In the genomic region with DNA sequence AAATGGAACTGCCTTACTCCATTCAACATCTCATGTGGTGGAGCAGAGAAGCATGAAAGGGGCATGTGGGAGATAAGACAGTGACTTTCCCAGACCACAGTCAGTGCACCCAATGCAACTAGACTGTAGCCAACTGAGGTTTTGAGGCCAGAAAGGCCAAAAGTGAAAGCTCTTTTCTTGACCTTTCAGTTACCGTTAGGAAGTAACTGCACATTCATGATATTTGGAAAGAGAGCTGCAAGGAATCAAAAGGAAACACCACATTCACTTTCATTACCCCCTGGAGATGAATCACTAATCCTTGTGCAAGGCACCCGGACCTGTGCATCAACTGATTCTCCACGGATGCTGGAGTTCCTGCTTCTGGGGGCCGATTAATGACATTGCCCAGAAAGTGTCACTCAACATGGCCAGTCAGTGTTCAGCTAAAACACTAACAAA, we compare ENCODE assay signal across 10 cellular contexts.
DNase-seq lines count a peak whose midpoint lies in the region; ATAC-seq and TF ChIP-seq lines count a peak whose summit lies in the region.
"Had no signal": no experiment of that assay in that cellular context is flagged by ENCODE, and none has a peak within 500 bp of the region (broad histone marks: within the 10 kb centered on the region; RNA-seq: fewer than 3 reads in every experiment).

No MANE protein-coding gene starts in this region.

- intact Hi-C loops in IMR-90 (cut with micrococcal nuclease): no loop called here
- intact Hi-C loops in CD4-positive, alpha-beta memory T cell (cut with micrococcal nuclease): no loop called here

- no peak overlapping the region for H3K18ac ChIP-seq in IMR-90 (ENCODE audit: low read depth, low read length)

- no peak overlapping the region for H2BK15ac ChIP-seq in IMR-90 (ENCODE audit: low read depth, low read length)

- peaks cover 0 to 9% (median 6%) of the 10 kb centered on the region in 4 donors for H3K4me1 Mint-ChIP-seq in CD4-positive, alpha-beta memory T cell

- no peaks in the 10 kb centered on the region for H3K4me1 ChIP-seq in IMR-90 (ENCODE audit: control insufficient read depth, insufficient read depth, low read length)
- H3K4me1 ChIP-seq in CD4-positive, alpha-beta memory T cell (ENCODE audit: insufficient read depth, low read length): no peaks in the 10 kb centered on the region

- in situ Hi-C loops in GM13976 (cut with MboI; ENCODE audit: low sequenced_read_pairs, unreplicated experiment): no loop called here
- in situ Hi-C loops in IMR-90 (cut with MboI; ENCODE audit: low sequenced_read_pairs): no loop called here

- dilution Hi-C loops in IMR-90 (cut with HindIII; ENCODE audit: low sequenced_read_pairs, unreplicated experiment): no loop called here

- no peak overlapping the region for H2AK5ac ChIP-seq in IMR-90 (ENCODE audit: low read depth, low read length)

- H4K8ac ChIP-seq in IMR-90 (ENCODE audit: low read depth in 2 of 2, low read length in 2 of 2): no peak overlapping the region

- H3K27me3 Mint-ChIP-seq in CD4-positive, alpha-beta memory T cell: no peaks in the 10 kb centered on the region
- H3K27me3 Mint-ChIP-seq: T-cell had no signal

- DNase-seq in GM13976 (ENCODE audit: low spot score) (peak; percentile 55), IMR-90 (peak; percentile 14), fibroblast of pulmonary artery (ENCODE audit: low read depth) (peak; percentile 41), omental fat pad (ENCODE audit: low spot score) (no peak), NCI-H1436 (lab: John Stamatoyannopoulos, UW) (no peak)
- no peak for DNase-seq in stimulated activated naive CD4-positive, alpha-beta T cell (lab: John Stamatoyannopoulos, UW)
- no peak for DNase-seq in CD4-positive, alpha-beta memory T cell

- BruUV-seq in IMR-90 (replicated peaks; lab: Mats Ljungman, UMichigan): no TSS peak

- H3K9me1 ChIP-seq in IMR-90 (ENCODE audit: insufficient read depth, low read length): no peaks in the 10 kb centered on the region

- H3K36me3 ChIP-seq in IMR-90 (ENCODE audit: control insufficient read depth, insufficient read depth, low read length): no peaks in the 10 kb centered on the region
- H3K36me3 ChIP-seq in CD4-positive, alpha-beta memory T cell (ENCODE audit: insufficient read depth, low read length): no peaks in the 10 kb centered on the region

- H3K27me3 ChIP-seq in IMR-90 (ENCODE audit: control insufficient read depth, insufficient read depth, low read length): no peaks in the 10 kb centered on the region; the same call in 1 of the 2 replicates
- H3K27me3 ChIP-seq in CD4-positive, alpha-beta memory T cell (ENCODE audit: insufficient read depth, low read length): no peaks in the 10 kb centered on the region

- no peak overlapping the region for H3K4ac ChIP-seq in IMR-90 (ENCODE audit: low read depth, low read length)

- no peak overlapping the region for H2AK9ac ChIP-seq in IMR-90 (replicated peaks; ENCODE audit: low read depth, low read length, poor library complexity)

- CTCF ChIA-PET in IMR-90 (lab: Yijun Ruan, JAX): interaction anchor here (0.9 to 1.5 kb wide), 2 partner anchors 16 to 94 kb away, joined by 3 read pairs; no protein-coding TSS in a partner anchor
- CTCF ChIA-PET in CD4-positive, alpha-beta memory T cell (lab: Charles Lee; ENCODE audit: partially characterized antibody): no interaction called here

- H3K56ac ChIP-seq in IMR-90 (ENCODE audit: extremely low read depth, insufficient read depth, low read length): no peak overlapping the region

- no peak overlapping the region for H3K9ac ChIP-seq in IMR-90 (ENCODE audit: low read depth, low read length)

- no peak overlapping the region for H2AFZ ChIP-seq in IMR-90 (replicated peaks; ENCODE audit: low read length, poor library complexity)

- no peak overlapping the region for H3K27ac ChIP-seq in IMR-90 (ENCODE audit: insufficient read depth, low read length)
- H3K27ac ChIP-seq in CD4-positive, alpha-beta memory T cell (ENCODE audit: low read depth, low read length): no peak overlapping the region

- no CpG with 5 or more reads among the region's 4 CpGs for WGBS in IMR-90 (ENCODE audit: extremely low coverage in 2 of 2, insufficient read length in 1 of 2), 2 experiments

- no peak overlapping the region for H3K27ac Mint-ChIP-seq in CD4-positive, alpha-beta memory T cell
- H3K27ac Mint-ChIP-seq: endodermal cell, T-cell had no signal

- no peaks in the 10 kb centered on the region for H3K9me3 ChIP-seq in IMR-90 (ENCODE audit: control insufficient read depth, insufficient read depth, low read length)
- no peaks in the 10 kb centered on the region for H3K9me3 ChIP-seq in CD4-positive, alpha-beta memory T cell (ENCODE audit: control insufficient read depth in 1 of 2, low read length in 2 of 2)

- no peak overlapping the region for H4K5ac ChIP-seq in IMR-90 (ENCODE audit: low read depth, low read length)

- no peak overlapping the region for H2BK120ac ChIP-seq in IMR-90 (ENCODE audit: low read depth, low read length)

- no peak overlapping the region for H3K23ac ChIP-seq in IMR-90 (ENCODE audit: low read depth, low read length)

- H3K36me3 Mint-ChIP-seq in CD4-positive, alpha-beta memory T cell: no peaks in the 10 kb centered on the region
- H3K36me3 Mint-ChIP-seq: T-cell had no signal

- H4K20me1 ChIP-seq in IMR-90 (ENCODE audit: insufficient read depth, low read length): no peaks in the 10 kb centered on the region

- H3K9me3 Mint-ChIP-seq in CD4-positive, alpha-beta memory T cell: no peaks in the 10 kb centered on the region
- H3K9me3 Mint-ChIP-seq: endodermal cell, T-cell had no signal

- H3K4me3 Mint-ChIP-seq in CD4-positive, alpha-beta memory T cell: no peak overlapping the region
- H3K4me3 Mint-ChIP-seq: endodermal cell, T-cell had no signal

- no peak for TF ChIP-seq POLR2A in IMR-90 (IDR thresholded peaks at IDR 0.05; ENCODE audit: low read depth, low read length)

- TF ChIP-seq RAD21 in IMR-90 (IDR thresholded peaks at IDR 0.05; ENCODE audit: low read length): no peak

- H4K91ac ChIP-seq in IMR-90 (ENCODE audit: insufficient read depth, low read depth, low read length): no peak overlapping the region

- H2BK20ac ChIP-seq in IMR-90 (ENCODE audit: low read depth, low read length): no peak overlapping the region

- TF ChIP-seq CTCF in GM13976 (IDR thresholded peaks at IDR 0.05; ENCODE audit: borderline replicate concordance, control extremely low read depth, extremely low read depth, insufficient read depth, missing control alignments): no peak
- no peak for TF ChIP-seq CTCF in IMR-90 (conservative IDR thresholded peaks at IDR 0.05; ENCODE audit: low read depth, low read length)
- no peak for TF ChIP-seq CTCF in fibroblast of pulmonary artery (IDR thresholded peaks at IDR 0.05; ENCODE audit: low read length, missing control alignments)
- no peak for TF ChIP-seq CTCF in omental fat pad (IDR thresholded peaks at IDR 0.05)

- ATAC-seq in GM21529 (IDR thresholded peaks at IDR 0.05; ENCODE audit: unreplicated experiment): peak; percentile 61
- ATAC-seq in IMR-90 (ENCODE audit: low read depth): no peak; the same call in 1 of the 2 replicates
- ATAC-seq in omental fat pad (ENCODE audit: low FRiP score): no peak

- no peaks in the 10 kb centered on the region for H3K79me1 ChIP-seq in IMR-90 (ENCODE audit: low read depth in 1 of 2, low read length in 2 of 2)

- H3K4me3 ChIP-seq in IMR-90 (ENCODE audit: insufficient read depth, low read depth, low read length): no peak overlapping the region
- no peak overlapping the region for H3K4me3 ChIP-seq in fibroblast of pulmonary artery (replicated peaks; ENCODE audit: low read depth, low read length)
- no peak overlapping the region for H3K4me3 ChIP-seq in CD4-positive, alpha-beta memory T cell (ENCODE audit: low read length in 2 of 2)

- POLR2A ChIA-PET in IMR-90 (lab: Charles Lee; ENCODE audit: unreplicated experiment): no interaction called here
- POLR2A ChIA-PET in CD4-positive, alpha-beta memory T cell (lab: Charles Lee; ENCODE audit: partially characterized antibody): interaction anchor here (0.5 kb wide), 1 partner anchor 9 kb away, joined by 3 read pairs; no protein-coding TSS in a partner anchor

- no peak overlapping the region for H3K14ac ChIP-seq in IMR-90 (replicated peaks; ENCODE audit: low read depth, low read length)

- no peak overlapping the region for H2BK5ac ChIP-seq in IMR-90 (ENCODE audit: low read depth, low read length, poor library complexity, severe bottlenecking)

- H3K4me2 ChIP-seq in IMR-90 (ENCODE audit: low read depth, low read length): no peak overlapping the region; the same call in 1 of the 2 replicates

TF ChIP-seq in IMR-90, 13 proteins besides CTCF, POLR2A, EP300 and RAD21:
- TF ChIP-seq NFE2L2 (IDR thresholded peaks at IDR 0.05; ENCODE audit: low read depth, low read length) (no peak), CEBPB (IDR thresholded peaks at IDR 0.05; ENCODE audit: low read depth, low read length) (peak; percentile 5; the same call in 1 of the 2 replicates), RFX5 (IDR thresholded peaks at IDR 0.05; ENCODE audit: low read depth, low read length) (no peak)

Comparison
In these comparisons a context has a peak if more than half of its experiments do, and no peak if none do; other contexts are left out.
1. DNase-seq: peak in GM13976 (single experiment), IMR-90 (single experiment) and fibroblast of pulmonary artery (single experiment); none in omental fat pad (single experiment), NCI-H1436 (single experiment), stimulated activated naive CD4-positive, alpha-beta T cell (0 of 6) and CD4-positive, alpha-beta memory T cell (0 of 5).